35 cellular contexts compared by ENCODE assay signal in the genomic region with DNA sequence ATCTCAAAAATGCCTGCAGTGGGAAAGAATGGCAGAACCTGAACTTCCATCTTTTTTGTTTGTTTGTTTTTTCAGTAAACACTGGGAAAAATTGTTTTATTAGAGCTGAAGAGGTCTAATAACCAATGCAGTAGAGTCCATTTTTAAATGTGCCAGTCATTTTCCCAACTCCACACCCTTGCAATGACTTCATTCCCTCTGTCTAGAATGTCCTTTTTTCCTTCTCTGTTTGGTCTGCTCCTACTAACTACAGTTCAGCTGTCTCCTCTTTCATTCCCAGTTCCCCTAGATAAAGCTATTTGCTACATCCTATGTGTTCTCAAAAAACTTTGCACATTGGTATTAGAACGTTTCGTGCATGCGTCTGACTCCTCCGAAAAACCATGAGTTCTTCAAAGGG.
"Had no signal": no experiment of that assay in that cellular context is flagged by ENCODE, and none has a peak within 500 bp of the region (broad histone marks: within the 10 kb centered on the region; RNA-seq: fewer than 3 reads in every experiment).

No MANE protein-coding gene starts in this region.

- DNase-seq: activated CD4-positive, alpha-beta T cell treated with anti-CD3 and anti-CD28 coated beads for 48 hours; activated CD4-positive, alpha-beta T cell treated with anti-CD3 and anti-CD28 coated beads, Interleukin-2, amount 50 U/mL, for 1 hour; activated CD4-positive, alpha-beta T cell treated with anti-CD3 and anti-CD28 coated beads, Interleukin-2, amount 50 U/mL, for 48 hours; activated CD4-positive, CD25-positive, alpha-beta regulatory T cell; activated CD4-positive, CD25-positive, alpha-beta regulatory T cell treated with anti-CD3 and anti-CD28 coated beads, Interleukin-2, amount 50 U/mL, for 72 hours; activated CD8-positive, alpha-beta memory T cell treated with anti-CD3 and anti-CD28 coated beads for 24 hours; activated CD8-positive, alpha-beta T cell treated with anti-CD3 and anti-CD28 coated beads for 36 hours; activated effector memory CD4-positive, alpha-beta T cell treated with Interleukin-2 at 50 U/mL for 16 hours; activated gamma-delta T cell treated with Interleukin-2 at 50 U/mL for 16 hours; activated naive CD4-positive, alpha-beta T cell treated with anti-CD3 and anti-CD28 coated beads, Interleukin-2, amount 50 U/mL, for 16 hours; activated naive CD4-positive, alpha-beta T cell treated with Interleukin-2 at 50 U/mL for 16 hours; activated T-cell treated with anti-CD3 and anti-CD28 coated beads, Interleukin-2, amount 50 U/mL, for 4 hours; amniotic stem cell; anterior cingulate cortex; brain microvascular endothelial cell; dorsolateral prefrontal cortex; effector memory CD4-positive, alpha-beta T cell; endodermal cell; erythroblast; foreskin keratinocyte; gastrocnemius medialis; glutamatergic neuron; heart left ventricle; T-helper 1 cell; T-helper 17 cell; T1000 had no signal

- H3K4me1 Mint-ChIP-seq: central memory CD8-positive, alpha-beta T cell; endodermal cell had no signal

- H3K4me3 ChIP-seq: coronary artery, dorsolateral prefrontal cortex, esophagus muscularis mucosa, gastrocnemius medialis, heart left ventricle had no signal

- FAIRE-seq: astrocyte, bronchial epithelial cell had no signal

- H3K36me3 ChIP-seq: brain microvascular endothelial cell, esophagus muscularis mucosa, gastrocnemius medialis, heart left ventricle had no signal

- H3K4me3 Mint-ChIP-seq: activated CD8-positive, alpha-beta T cell treated with anti-CD3 and anti-CD28 coated beads for 36 hours; activated naive CD8-positive, alpha-beta T cell; activated T-cell treated with anti-CD3 and anti-CD28 coated beads, Interleukin-2, amount 50 U/mL, for 4 hours; activated T-helper 17 cell treated with anti-CD3 and anti-CD28 coated beads, Interleukin-2, amount 50 U/mL, for 72 hours; central memory CD8-positive, alpha-beta T cell; dendritic cell treated with granulocyte-macrophage colony-stimulating factor and Interleukin-4, amounts not matched to agents 40 ng/mL and 50 ng/mL, for 4 days; endodermal cell; T-helper 17 cell; T-helper 2 cell treated with Interferon-gamma antibody and Interleukin-4, amounts not matched to agents 5 μg/mL and 100 μg/mL, for 36 hours had no signal

- H3K27ac ChIP-seq: brain microvascular endothelial cell, coronary artery, dorsolateral prefrontal cortex, esophagus muscularis mucosa, foreskin keratinocyte, gastrocnemius medialis, heart left ventricle had no signal

- H3K27me3 ChIP-seq: brain microvascular endothelial cell, dorsolateral prefrontal cortex, esophagus muscularis mucosa, foreskin keratinocyte, gastrocnemius medialis, heart left ventricle had no signal

- H3K36me3 Mint-ChIP-seq: activated naive CD8-positive, alpha-beta T cell had no signal

- H3K27ac Mint-ChIP-seq: activated CD8-positive, alpha-beta T cell treated with anti-CD3 and anti-CD28 coated beads for 36 hours; activated naive CD8-positive, alpha-beta T cell; activated T-helper 17 cell treated with anti-CD3 and anti-CD28 coated beads, Interleukin-2, amount 50 U/mL, for 72 hours; dendritic cell treated with granulocyte-macrophage colony-stimulating factor and Interleukin-4, amounts not matched to agents 40 ng/mL and 50 ng/mL, for 4 days; endodermal cell; T-helper 17 cell had no signal

- H3K4me1 ChIP-seq: esophagus muscularis mucosa, foreskin keratinocyte, gastrocnemius medialis had no signal

- H3K9me3 Mint-ChIP-seq: activated CD8-positive, alpha-beta T cell treated with anti-CD3 and anti-CD28 coated beads for 36 hours; activated T-cell treated with anti-CD3 and anti-CD28 coated beads, Interleukin-2, amount 50 U/mL, for 4 hours; activated T-helper 17 cell treated with anti-CD3 and anti-CD28 coated beads, Interleukin-2, amount 50 U/mL, for 72 hours; central memory CD8-positive, alpha-beta T cell; dendritic cell treated with granulocyte-macrophage colony-stimulating factor and Interleukin-4, amounts not matched to agents 40 ng/mL and 50 ng/mL, for 4 days; endodermal cell; T-helper 2 cell treated with Interferon-gamma antibody and Interleukin-4, amounts not matched to agents 5 μg/mL and 100 μg/mL, for 36 hours had no signal

- H3K27me3 Mint-ChIP-seq: activated CD8-positive, alpha-beta T cell treated with anti-CD3 and anti-CD28 coated beads for 36 hours; activated naive CD8-positive, alpha-beta T cell; activated T-helper 17 cell treated with anti-CD3 and anti-CD28 coated beads, Interleukin-2, amount 50 U/mL, for 72 hours; central memory CD8-positive, alpha-beta T cell; T-helper 17 cell had no signal

- ATAC-seq: activated CD8-positive, alpha-beta T cell treated with anti-CD3 and anti-CD28 coated beads for 36 hours; activated T-cell treated with anti-CD3 and anti-CD28 coated beads, Interleukin-2, amount 50 U/mL, for 4 hours; activated T-helper 17 cell treated with anti-CD3 and anti-CD28 coated beads, Interleukin-2, amount 50 U/mL, for 72 hours; foreskin keratinocyte; gastrocnemius medialis; heart left ventricle; T-helper 17 cell had no signal

- H3K9me3 ChIP-seq: esophagus muscularis mucosa, gastrocnemius medialis, heart left ventricle had no signal
